Comparison of ENCODE assay signal across 8 cellular contexts in genomic region chr17:17824780-17825614, GRCh38. TPM values are rescaled to one million over a fixed set of nuclear protein-coding genes. Genes with fewer than 3 reads are reported as not detected.
A peak's percentile ranks its signal among the peaks of the same experiment; 100 is the strongest.
DNase-seq lines count a peak whose midpoint lies in the region; ATAC-seq, FAIRE-seq and TF ChIP-seq lines count a peak whose summit lies in the region.

No MANE protein-coding gene starts in this region.

- ATAC-seq in Right ventricle myocardium superior (ENCODE audit: poor library complexity) (peak; percentile 7), HG02678 (IDR thresholded peaks at IDR 0.05; ENCODE audit: unreplicated experiment) (no peak), HG03520 (IDR thresholded peaks at IDR 0.05; ENCODE audit: unreplicated experiment) (no peak)

- intact Hi-C loops in Right ventricle myocardium superior (cut with DNase I): loop anchor here (5.0 kb wide), 1 partner anchor 32 kb away; no protein-coding TSS in a partner anchor

- H3K36me3 ChIP-seq in small intestine (ENCODE audit: control insufficient read depth in 2 of 2, insufficient read depth in 2 of 2, low read length in 2 of 2): peaks cover 0 to 2% of the 10 kb centered on the region in 2 donors

- no peaks in the 10 kb centered on the region for H3K27me3 ChIP-seq in HL-60 (ENCODE audit: insufficient read depth, poor library complexity, severe bottlenecking)
- no peaks in the 10 kb centered on the region for H3K27me3 ChIP-seq in small intestine (ENCODE audit: control insufficient read depth in 2 of 2, insufficient read depth in 2 of 2, low read length in 2 of 2)

- H3K4me1 Mint-ChIP-seq in T-helper 2 cell treated with Interferon-gamma antibody and Interleukin-4, amounts not matched to agents 5 μg/mL and 100 μg/mL, for 36 hours (ENCODE audit: low read depth): peaks cover 62% of the 10 kb centered on the region

- no peak for TF ChIP-seq CTCF in HL-60 (IDR thresholded peaks at IDR 0.05; ENCODE audit: insufficient read depth, low read length)

- no peaks in the 10 kb centered on the region for H3K9me3 Mint-ChIP-seq in T-helper 2 cell treated with Interferon-gamma antibody and Interleukin-4, amounts not matched to agents 5 μg/mL and 100 μg/mL, for 36 hours

- H3K27ac ChIP-seq in HL-60 (replicated peaks) (0 out of 2 replicates have a peak overlapping the region, but pooled peaks have one; percentile 16), small intestine (ENCODE audit: low read depth in 1 of 2, low read length in 1 of 2) (peak overlapping the region; percentile 97 to 98)

- peaks cover 39% of the 10 kb centered on the region for H3K36me3 Mint-ChIP-seq in T-helper 2 cell treated with Interferon-gamma antibody and Interleukin-4, amounts not matched to agents 5 μg/mL and 100 μg/mL, for 36 hours (ENCODE audit: low read depth)

- H3K9me3 ChIP-seq in small intestine (ENCODE audit: control insufficient read depth, low read depth): no peaks in the 10 kb centered on the region

- no peak for FAIRE-seq in small intestine (lab: Jason Lieb, UNC)

- DNase-seq in HL-60 (ENCODE audit: low read depth in 1 of 2, low spot score in 1 of 2) (no peak), Right ventricle myocardium superior (peak; percentile 71), small intestine (no peak), NCI-H446 (lab: John Stamatoyannopoulos, UW) (no peak), iPS-NIHi11 (ENCODE audit: low spot score) (no peak)
- DNase-seq in T-helper 2 cell treated with Interferon-gamma antibody and Interleukin-4, amounts not matched to agents 5 μg/mL and 100 μg/mL, for 36 hours (ENCODE audit: low spot score): no peak

- no peaks in the 10 kb centered on the region for H3K27me3 Mint-ChIP-seq in T-helper 2 cell treated with Interferon-gamma antibody and Interleukin-4, amounts not matched to agents 5 μg/mL and 100 μg/mL, for 36 hours (ENCODE audit: low read depth)

- peaks cover 7 to 14% of the 10 kb centered on the region in 2 donors for H3K4me1 ChIP-seq in small intestine (ENCODE audit: control insufficient read depth in 2 of 2, insufficient read depth in 1 of 2, low read depth in 1 of 2, low read length in 1 of 2)

- H3K4me3 ChIP-seq in HL-60 (replicated peaks; ENCODE audit: insufficient read depth, low read length): no peak overlapping the region
- no peak overlapping the region for H3K4me3 ChIP-seq in small intestine (ENCODE audit: low read depth in 1 of 2, low read length in 2 of 2)

- H3K27ac Mint-ChIP-seq in T-helper 2 cell treated with Interferon-gamma antibody and Interleukin-4, amounts not matched to agents 5 μg/mL and 100 μg/mL, for 36 hours: peak overlapping the region; percentile 88

- WGBS in small intestine, 3 donors: 43 to 50% (median 49%) methylated on average over 14 of the region's 14 CpGs

- peak overlapping the region; percentile 78 for H3K4me3 Mint-ChIP-seq in T-helper 2 cell treated with Interferon-gamma antibody and Interleukin-4, amounts not matched to agents 5 μg/mL and 100 μg/mL, for 36 hours

RNA-seq across cellular contexts. Expression of gene SREBF1, which starts 11.8 kb away (rescaled TPM):
- total RNA-seq in Right ventricle myocardium superior: 14.7 TPM
- 100 to 1,000 TPM in 2 of 3 donors, 10 to 100 TPM in 1; 99.7 to 155 (median 111) TPM for polyA plus RNA-seq in small intestine
